9 cellular contexts compared by ENCODE assay signal in the genomic region with DNA sequence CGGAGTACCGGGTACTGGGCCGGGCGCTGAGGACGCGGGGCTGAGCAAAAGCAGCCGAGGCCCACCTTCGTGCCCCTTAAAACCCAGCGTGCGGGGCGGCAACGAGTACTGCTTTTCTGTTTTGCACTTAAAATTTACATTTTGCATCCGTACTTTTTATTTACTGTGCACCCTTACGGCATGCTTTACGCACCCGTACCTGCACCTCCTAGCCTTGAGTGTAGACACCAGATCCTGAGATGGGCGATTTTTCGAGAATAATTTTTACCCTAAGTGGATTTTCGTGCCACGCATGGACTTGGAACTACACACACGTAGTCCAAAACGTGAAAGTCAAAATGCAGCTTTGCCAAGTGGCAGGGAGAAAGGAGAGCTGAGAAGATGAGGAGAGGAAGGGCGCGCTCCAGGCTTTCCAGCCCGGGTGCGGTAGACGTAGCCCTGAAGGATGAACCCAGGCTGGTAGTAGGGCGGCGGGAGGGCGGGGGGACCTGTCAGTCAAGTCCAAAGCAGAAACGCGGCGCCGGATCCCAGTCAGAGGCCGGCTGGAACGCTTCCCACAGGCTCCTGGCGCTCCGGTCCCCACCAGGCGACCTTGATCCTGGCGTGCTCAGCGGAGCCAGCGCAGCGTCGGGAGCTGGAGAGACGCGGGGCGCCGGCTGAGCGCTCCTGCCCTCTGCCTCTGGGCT. TPM values are rescaled to one million over a fixed set of nuclear protein-coding genes. Genes with fewer than 3 reads are reported as not detected.
DNase-seq lines count a peak whose midpoint lies in the region; ATAC-seq and TF ChIP-seq lines count a peak whose summit lies in the region.
"Had no signal": no experiment of that assay in that cellular context is flagged by ENCODE, and none has a peak within 500 bp of the region (broad histone marks: within the 10 kb centered on the region; RNA-seq: fewer than 3 reads in every experiment).

No MANE protein-coding gene starts in this region.

- H3K4me1 Mint-ChIP-seq in activated CD4-positive, alpha-beta T cell treated with anti-CD3 and anti-CD28 coated beads, Interleukin-2, amount 10 ng/mL, durations not matched to agents 24 days and 14 days, result peaks cover 5% of the 10 kb centered on the region
- peaks cover 12% of the 10 kb centered on the region for H3K4me1 Mint-ChIP-seq in activated CD8-positive, alpha-beta T cell treated with anti-CD3 and anti-CD28 coated beads for 36 hours (ENCODE audit: low read depth)

- POLR2A ChIA-PET in activated CD8-positive, alpha-beta T cell treated with anti-CD3 and anti-CD28 coated beads for 36 hours (lab: Charles Lee), result interaction anchor here (0.6 kb wide), 1 partner anchor 261 kb away, joined by 3 read pairs; no protein-coding TSS in a partner anchor

- no peak for TF ChIP-seq POLR2A in testis (IDR thresholded peaks at IDR 0.05)

- intact Hi-C loops in activated CD4-positive, alpha-beta T cell treated with anti-CD3 and anti-CD28 coated beads, Interleukin-2, amount 10 ng/mL, durations not matched to agents 24 days and 14 days (cut with micrococcal nuclease), result no loop called here
- intact Hi-C loops in activated CD8-positive, alpha-beta T cell treated with anti-CD3 and anti-CD28 coated beads for 36 hours (cut with micrococcal nuclease), result no loop called here
- intact Hi-C loops in left colon (cut with DNase I, micrococcal nuclease), result no loop called here
- intact Hi-C loops in testis (cut with DNase I; ENCODE audit: low total_unique reads), result no loop called here

- DNase-seq in activated CD4-positive, alpha-beta T cell treated with anti-CD3 and anti-CD28 coated beads, Interleukin-2, amount 10 ng/mL, durations not matched to agents 24 days and 14 days, result no peak
- DNase-seq in activated CD4-positive, alpha-beta T cell treated with anti-CD3 and anti-CD28 coated beads, Interleukin-2, amount 50 U/mL, for 48 hours, result no peak
- DNase-seq in activated CD8-positive, alpha-beta T cell treated with anti-CD3 and anti-CD28 coated beads for 36 hours, result no peak
- peak in 1 of 2 donors; percentile 41 for DNase-seq in left colon
- DNase-seq in testis, result peak; percentile 35
- DNase-seq in NCI-H345 (lab: John Stamatoyannopoulos, UW), result no peak
- no peak for DNase-seq in NCI-H2081 (lab: John Stamatoyannopoulos, UW)
- no peak for DNase-seq in GM19238 (ENCODE audit: insufficient read length, low spot score)
- DNase-seq: activated CD8-positive, alpha-beta memory T cell treated with anti-CD3 and anti-CD28 coated beads, Interleukin-2, amount 50 U/mL, for 4 hours had no signal

- WGBS in testis, 2 donors, result 0 to 1% methylated on average over 37 to 49 of the region's 49 CpGs

- no peaks in the 10 kb centered on the region for H3K27me3 ChIP-seq in testis

- H3K4me3 ChIP-seq in testis, result peak overlapping the region; percentile 55 to 60

- no peaks in the 10 kb centered on the region for H3K9me3 ChIP-seq in testis

- no peak for TF ChIP-seq CTCF in activated CD8-positive, alpha-beta T cell treated with anti-CD3 and anti-CD28 coated beads for 36 hours (IDR thresholded peaks at IDR 0.05)
- TF ChIP-seq CTCF in testis (IDR thresholded peaks at IDR 0.05), result no peak

- ATAC-seq in activated CD8-positive, alpha-beta T cell treated with anti-CD3 and anti-CD28 coated beads for 36 hours, result no peak
- peak; percentile 3 for ATAC-seq in left colon

- no peak overlapping the region for H3K27ac Mint-ChIP-seq in activated CD4-positive, alpha-beta T cell treated with anti-CD3 and anti-CD28 coated beads, Interleukin-2, amount 10 ng/mL, durations not matched to agents 24 days and 14 days
- H3K27ac Mint-ChIP-seq in activated CD8-positive, alpha-beta T cell treated with anti-CD3 and anti-CD28 coated beads for 36 hours, result no peak overlapping the region

- H3K27ac ChIP-seq in testis, result no peak overlapping the region

- peaks cover 64% of the 10 kb centered on the region for H3K27me3 Mint-ChIP-seq in activated CD4-positive, alpha-beta T cell treated with anti-CD3 and anti-CD28 coated beads, Interleukin-2, amount 10 ng/mL, durations not matched to agents 24 days and 14 days
- H3K27me3 Mint-ChIP-seq in activated CD8-positive, alpha-beta T cell treated with anti-CD3 and anti-CD28 coated beads for 36 hours, result peaks cover 56% of the 10 kb centered on the region

- H3K4me3 Mint-ChIP-seq in activated CD4-positive, alpha-beta T cell treated with anti-CD3 and anti-CD28 coated beads, Interleukin-2, amount 10 ng/mL, durations not matched to agents 24 days and 14 days, result peak overlapping the region; percentile 73
- peak overlapping the region; percentile 38 for H3K4me3 Mint-ChIP-seq in activated CD8-positive, alpha-beta T cell treated with anti-CD3 and anti-CD28 coated beads for 36 hours

- no peaks in the 10 kb centered on the region for H3K36me3 ChIP-seq in testis (ENCODE audit: low read depth, missing control alignments)

- H3K4me1 ChIP-seq in testis, result peaks cover 5% of the 10 kb centered on the region

- CTCF ChIA-PET in activated CD8-positive, alpha-beta T cell treated with anti-CD3 and anti-CD28 coated beads for 36 hours (lab: Charles Lee), result no interaction called here

- H3K36me3 Mint-ChIP-seq in activated CD4-positive, alpha-beta T cell treated with anti-CD3 and anti-CD28 coated beads, Interleukin-2, amount 10 ng/mL, durations not matched to agents 24 days and 14 days (ENCODE audit: low read depth), result peaks cover 4% of the 10 kb centered on the region
- no peaks in the 10 kb centered on the region for H3K36me3 Mint-ChIP-seq in activated CD8-positive, alpha-beta T cell treated with anti-CD3 and anti-CD28 coated beads for 36 hours (ENCODE audit: low read depth)

- H3K9me3 Mint-ChIP-seq in activated CD4-positive, alpha-beta T cell treated with anti-CD3 and anti-CD28 coated beads, Interleukin-2, amount 10 ng/mL, durations not matched to agents 24 days and 14 days, result peaks cover 7% of the 10 kb centered on the region
- H3K9me3 Mint-ChIP-seq in activated CD8-positive, alpha-beta T cell treated with anti-CD3 and anti-CD28 coated beads for 36 hours, result peaks cover 2% of the 10 kb centered on the region

RNA-seq across cellular contexts. Expression of gene CBLN1, which starts 1.2 kb away (rescaled TPM):
- not detected in 2 replicates for total RNA-seq in activated CD4-positive, alpha-beta T cell treated with anti-CD3 and anti-CD28 coated beads, Interleukin-2, amount 10 ng/mL, durations not matched to agents 24 days and 14 days
- not detected for total RNA-seq in activated CD8-positive, alpha-beta T cell treated with anti-CD3 and anti-CD28 coated beads for 36 hours
- total RNA-seq in left colon, result under 1 TPM; 0.39 to 0.40 TPM
- 10 to 100 TPM; 13.7 to 35.4 TPM for total RNA-seq in testis
- polyA plus RNA-seq in testis (ENCODE audit: insufficient read depth, low read depth, low replicate concordance), result 57.8 TPM

Comparison
In these comparisons a context has a peak if more than half of its experiments do, and no peak if none do; other contexts are left out.
1. RNA of gene CBLN1, which starts 1.2 kb away (total RNA-seq): 13.7 to 35.4 TPM in testis; 0.39 to 0.40 TPM in left colon, not detected in activated CD4-positive, alpha-beta T cell treated with anti-CD3 and anti-CD28 coated beads, Interleukin-2, amount 10 ng/mL, durations not matched to agents 24 days and 14 days and not detected in activated CD8-positive, alpha-beta T cell treated with anti-CD3 and anti-CD28 coated beads for 36 hours; every median in the first group is over 10 times any median in the second.